ENCODE assay signal across 1 cellular context in genomic region chr18:48693006-48693405, GRCh38.
TF ChIP-seq lines count a peak whose summit lies in the region.

No MANE protein-coding gene starts in this region.

TF ChIP-seq in WTC11, 78 proteins besides CTCF, POLR2A, EP300 and RAD21 (continued from another document):
- no peak for TF ChIP-seq HMGXB4 (CRISPR knock-in tag; IDR thresholded peaks at IDR 0.05)
- no peak for TF ChIP-seq ZNF219 (CRISPR knock-in tag; IDR thresholded peaks at IDR 0.05; ENCODE audit: borderline replicate concordance)
- TF ChIP-seq JAZF1 (CRISPR knock-in tag; IDR thresholded peaks at IDR 0.05): no peak
- TF ChIP-seq CDX4 (CRISPR knock-in tag; IDR thresholded peaks at IDR 0.05; ENCODE audit: borderline replicate concordance): no peak
- TF ChIP-seq MYBL2 (CRISPR knock-in tag; IDR thresholded peaks at IDR 0.05): no peak
